8 cellular contexts compared by ENCODE assay signal in genomic region chr15:84173231-84173610, GRCh38.
DNase-seq lines count a peak whose midpoint lies in the region; ATAC-seq and TF ChIP-seq lines count a peak whose summit lies in the region.
"Not testable (repeated sequence)": the region's sequence is repeated elsewhere in the genome, so short reads cannot be mapped to it uniquely, and the experiment has no call there.

No MANE protein-coding gene starts in this region.

- H3K4me3 ChIP-seq in GM23338 (0 out of 2 replicates have a peak overlapping the region, but pooled peaks have one; percentile 40), astrocyte of the cerebellum (ENCODE audit: low read depth, low read length) (peak overlapping the region; percentile 29), esophagus squamous epithelium (peak overlapping the region in 3 of 4 donors; percentile 37 to 49 (median 40)), ovary (peak overlapping the region; percentile 26)
- H3K4me3 ChIP-seq in right cardiac atrium (ENCODE audit: low read length); uterus: not testable (repeated sequence)

- H3K9me2 ChIP-seq in GM23338 (ENCODE audit: insufficient read depth) = not testable (repeated sequence)

- H3K27me3 Mint-ChIP-seq in GM23338 (ENCODE audit: insufficient read depth, low read depth, poor library complexity); activated CD4-positive, alpha-beta T cell treated with anti-CD3 and anti-CD28 coated beads, Interleukin-2, amount 10 ng/mL, durations not matched to agents 24 days and 14 days: not testable (repeated sequence)

- H3K36me3 Mint-ChIP-seq in GM23338 (ENCODE audit: low read depth); activated CD4-positive, alpha-beta T cell treated with anti-CD3 and anti-CD28 coated beads, Interleukin-2, amount 10 ng/mL, durations not matched to agents 24 days and 14 days (ENCODE audit: low read depth): not testable (repeated sequence)

- not testable (repeated sequence) for H3K9me3 Mint-ChIP-seq in GM23338; activated CD4-positive, alpha-beta T cell treated with anti-CD3 and anti-CD28 coated beads, Interleukin-2, amount 10 ng/mL, durations not matched to agents 24 days and 14 days

- H3K27ac ChIP-seq in GM23338 (ENCODE audit: low read depth); right cardiac atrium (ENCODE audit: low read length): not testable (repeated sequence)
- peak overlapping the region in 3 of 4 donors; percentile 71 to 75 (median 72) for H3K27ac ChIP-seq in esophagus squamous epithelium
- peak overlapping the region; percentile 79 to 87 for H3K27ac ChIP-seq in ovary
- peak overlapping the region; percentile 61 to 79 for H3K27ac ChIP-seq in uterus

- H3K9me3 ChIP-seq in esophagus squamous epithelium; right cardiac atrium (ENCODE audit: control insufficient read depth, low read length); ovary; uterus: not testable (repeated sequence)

- not testable (repeated sequence) for TF ChIP-seq EP300 in ovary (IDR thresholded peaks at IDR 0.05)

- TF ChIP-seq POLR2A in esophagus squamous epithelium (IDR thresholded peaks at IDR 0.05); ovary (IDR thresholded peaks at IDR 0.05); uterus (IDR thresholded peaks at IDR 0.05): not testable (repeated sequence)

- H3F3A ChIP-seq in GM23338 (replicated peaks; ENCODE audit: low read depth) = not testable (repeated sequence)

- H3K79me2 ChIP-seq in GM23338 (replicated peaks; ENCODE audit: insufficient read depth) = not testable (repeated sequence)

- TF ChIP-seq CTCF in GM23338 (conservative IDR thresholded peaks at IDR 0.05; ENCODE audit: low read depth in 2 of 2); astrocyte of the cerebellum (IDR thresholded peaks at IDR 0.05; ENCODE audit: low read depth, low read length, missing control alignments); esophagus squamous epithelium (IDR thresholded peaks at IDR 0.05); ovary (IDR thresholded peaks at IDR 0.05); uterus (IDR thresholded peaks at IDR 0.05): not testable (repeated sequence)

- H3K4me2 ChIP-seq in GM23338 = not testable (repeated sequence)

- H3K4me1 Mint-ChIP-seq in GM23338; activated CD4-positive, alpha-beta T cell treated with anti-CD3 and anti-CD28 coated beads, Interleukin-2, amount 10 ng/mL, durations not matched to agents 24 days and 14 days: not testable (repeated sequence)

- DNase-seq in GM23338 (ENCODE audit: low spot score); astrocyte of the cerebellum (ENCODE audit: low read depth); esophagus squamous epithelium (lab: John Stamatoyannopoulos, UW): not testable (repeated sequence)
- peak; percentile 66 for DNase-seq in activated CD4-positive, alpha-beta T cell treated with anti-CD3 and anti-CD28 coated beads, Interleukin-2, amount 10 ng/mL, durations not matched to agents 24 days and 14 days
- DNase-seq in right cardiac atrium (peak in 2 of 3 donors; percentile 48 to 66), ovary (peak in 4 of 5 donors; percentile 51 to 72 (median 62)), uterus (peak; percentile 18 to 21)
- DNase-seq in stimulated activated CD4-positive, alpha-beta T cell treated with anti-CD3 and anti-CD28 coated beads, Interleukin-15, amount 100 ng/mL, for 24 hours = peak; percentile 26

- not testable (repeated sequence) for H2AFZ ChIP-seq in GM23338

- in situ Hi-C loops in astrocyte of the cerebellum (cut with HindIII; ENCODE audit: low sequenced_read_pairs) = not testable (repeated sequence)

- H3K36me3 ChIP-seq in GM23338 (ENCODE audit: insufficient read depth); esophagus squamous epithelium; ovary; uterus: not testable (repeated sequence)

- intact Hi-C loops in activated CD4-positive, alpha-beta T cell treated with anti-CD3 and anti-CD28 coated beads, Interleukin-2, amount 10 ng/mL, durations not matched to agents 24 days and 14 days (cut with micrococcal nuclease); esophagus squamous epithelium (cut with DNase I); right cardiac atrium (cut with DNase I); ovary (cut with DNase I); uterus (cut with DNase I; ENCODE audit: low total_unique reads): not testable (repeated sequence)

- not testable (repeated sequence) for H4K20me1 ChIP-seq in GM23338 (replicated peaks; ENCODE audit: insufficient read depth)

- not testable (repeated sequence) for H3K4me1 ChIP-seq in GM23338 (ENCODE audit: insufficient read depth); esophagus squamous epithelium; right cardiac atrium (ENCODE audit: control insufficient read depth, insufficient read depth, low read length); ovary (ENCODE audit: insufficient read depth); uterus

- H3K27ac Mint-ChIP-seq in GM23338; activated CD4-positive, alpha-beta T cell treated with anti-CD3 and anti-CD28 coated beads, Interleukin-2, amount 10 ng/mL, durations not matched to agents 24 days and 14 days: not testable (repeated sequence)

- H3K4me3 Mint-ChIP-seq in GM23338; activated CD4-positive, alpha-beta T cell treated with anti-CD3 and anti-CD28 coated beads, Interleukin-2, amount 10 ng/mL, durations not matched to agents 24 days and 14 days: not testable (repeated sequence)

- no CpG with 5 or more reads among the region's 22 CpGs for WGBS in esophagus squamous epithelium, 2 donors
- 9% methylated on average over 9 of the region's 22 CpGs for WGBS in right cardiac atrium
- 0 to 3% methylated on average over 6 to 13 of the region's 22 CpGs; no CpG with 5 or more reads in 1 of the 3 donors for WGBS in ovary, 3 donors

- not testable (repeated sequence) for H3K27me3 ChIP-seq in GM23338 (ENCODE audit: insufficient read depth); esophagus squamous epithelium; right cardiac atrium (ENCODE audit: control insufficient read depth, insufficient read depth); ovary; uterus

- not testable (repeated sequence) for ATAC-seq in GM23338, right cardiac atrium
